In genomic region chr1:58780586-58781452, GRCh38 we compare ENCODE assay signal across 1 cellular context.
TF ChIP-seq lines count a peak whose summit lies in the region.

No MANE protein-coding gene starts in this region.

TF ChIP-seq in GM23338, 12 proteins besides CTCF, POLR2A, EP300 and RAD21 (continued from another document):
- no peak for TF ChIP-seq REST (IDR thresholded peaks at IDR 0.05; ENCODE audit: unreplicated experiment)
- no peak for TF ChIP-seq ZNF462 (CRISPR knock-in tag; IDR thresholded peaks at IDR 0.05)
- no peak for TF ChIP-seq EZH2phosphoT487 (IDR thresholded peaks at IDR 0.05; ENCODE audit: unreplicated experiment)
